Comparison of ENCODE assay signal across 1 cellular context in genomic region chr6:121434037-121434770, GRCh38.
TF ChIP-seq lines count a peak whose summit lies in the region.

No MANE protein-coding gene starts in this region.

TF ChIP-seq in endothelial cell of umbilical vein, 7 proteins besides CTCF, POLR2A, EP300 and RAD21 (continued from another document):
- no peak for TF ChIP-seq POLR2AphosphoS5 (IDR thresholded peaks at IDR 0.05; ENCODE audit: insufficient read depth, low read depth, low read length)
TF ChIP-seq in endothelial cell of umbilical vein: peak in this region for 0.
